In the genomic region with DNA sequence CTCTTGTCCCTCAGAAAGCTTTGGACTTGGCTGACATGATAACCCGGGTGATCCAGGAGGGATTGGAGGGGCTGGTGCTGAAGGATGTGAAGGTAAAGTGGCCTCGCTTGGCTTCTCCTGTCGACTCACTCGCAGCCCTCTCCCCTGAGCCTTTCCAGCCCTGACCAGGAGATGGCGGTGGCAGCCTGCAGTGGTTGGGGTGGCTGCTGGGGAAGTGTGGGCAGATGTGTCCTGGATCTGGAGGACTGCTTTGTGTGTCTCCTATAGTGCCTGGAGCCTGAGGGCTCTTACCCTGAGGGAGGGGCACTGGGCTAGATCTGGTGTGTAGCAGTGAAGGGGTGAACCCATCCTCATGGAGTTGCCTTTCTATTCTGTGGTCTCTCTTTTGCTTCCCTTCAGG, we compare ENCODE assay signal across 8 cellular contexts. TPM values are rescaled to one million over a fixed set of nuclear protein-coding genes. Genes with fewer than 3 reads are reported as not detected.
DNase-seq lines count a peak whose midpoint lies in the region; ATAC-seq, FAIRE-seq and TF ChIP-seq lines count a peak whose summit lies in the region.

No MANE protein-coding gene starts in this region.

- DNase-seq in SIG-M5 treated with dmso at 0.1 percent for 504 hours (lab: John Stamatoyannopoulos, UW; ENCODE audit: unreplicated experiment) (peak; percentile 57), SIG-M5 (lab: John Stamatoyannopoulos, UW) (no peak), NAMALWA (ENCODE audit: low spot score) (peak; percentile 72), bronchial epithelial cell (ENCODE audit: low read depth) (peak; percentile 47), kidney (no peak)
- DNase-seq in activated CD4-positive, CD25-positive, alpha-beta regulatory T cell treated with anti-CD3 and anti-CD28 coated beads, Interleukin-2, amount 50 U/mL, for 16 hours (ENCODE audit: low read depth, low spot score): peak; percentile 57
- peak; percentile 46 to 69 (median 58) for DNase-seq in stimulated activated CD4-positive, alpha-beta T cell treated with anti-CD3 and anti-CD28 coated beads, Interleukin-1b, Interleukin-23, amount 100 ng/mL, for 24 hours (ENCODE audit: low read depth in 4 of 4, low spot score in 1 of 4)

- H3K36me3 ChIP-seq in bronchial epithelial cell (ENCODE audit: control insufficient read depth, insufficient read depth, low read length): peaks cover 22% of the 10 kb centered on the region
- peaks cover 11 to 37% of the 10 kb centered on the region in 2 donors for H3K36me3 ChIP-seq in kidney (ENCODE audit: control insufficient read depth in 1 of 2, insufficient read depth in 2 of 2, low read length in 2 of 2)

- ATAC-seq in GM21717 (IDR thresholded peaks at IDR 0.05; ENCODE audit: unreplicated experiment): no peak

- H3K27ac ChIP-seq in kidney (ENCODE audit: low read depth in 2 of 2, low read length in 2 of 2): peak overlapping the region in 1 of 2 donors; percentile 33

- intact Hi-C loops in kidney (cut with DNase I): loop anchor here (10.0 kb wide), 1 partner anchor 117 kb away; a partner anchor contains a TSS

- FAIRE-seq in bronchial epithelial cell (lab: Jason Lieb, UNC) (no peak), kidney (lab: Jason Lieb, UNC) (no peak)

- H3K4me1 ChIP-seq in kidney (ENCODE audit: control insufficient read depth in 1 of 2, insufficient read depth in 1 of 2, low read depth in 1 of 2, low read length in 2 of 2): peaks cover 9 to 10% of the 10 kb centered on the region in 2 donors

- peak; percentile 95 for TF ChIP-seq CTCF in bronchial epithelial cell (IDR thresholded peaks at IDR 0.05; ENCODE audit: insufficient read depth, low read length, severe bottlenecking)
- TF ChIP-seq CTCF in kidney (IDR thresholded peaks at IDR 0.05; ENCODE audit: borderline replicate concordance, extremely low read depth, insufficient read depth): peak; percentile 68

- no peak overlapping the region for H3K4me3 ChIP-seq in bronchial epithelial cell (ENCODE audit: low read depth, low read length)
- H3K4me3 ChIP-seq in kidney (ENCODE audit: low read length in 2 of 2): no peak overlapping the region

- no peaks in the 10 kb centered on the region for H3K27me3 ChIP-seq in bronchial epithelial cell (ENCODE audit: control insufficient read depth, insufficient read depth, low read length)

- H3K9me3 ChIP-seq in kidney (ENCODE audit: control insufficient read depth in 1 of 2, low read length in 2 of 2): no peaks in the 10 kb centered on the region

- no peak overlapping the region for H3K9ac ChIP-seq in kidney (ENCODE audit: low read length in 2 of 2)

RNA-seq across cellular contexts. Expression of a gene that starts 17.9 kb away (rescaled TPM):
- total RNA-seq in bronchial epithelial cell (39.5 and 44.8 TPM in 2 replicates), kidney (34.1 TPM)
- polyA plus RNA-seq in kidney (ENCODE audit: insufficient read depth, low read depth, low replicate concordance): 7.6 TPM

RNA-seq across cellular contexts. Expression of a gene that starts 36.9 kb away (rescaled TPM):
- 15.3 and 16.9 TPM in 2 replicates for total RNA-seq in bronchial epithelial cell
- total RNA-seq in kidney: 16.8 TPM
- polyA plus RNA-seq in kidney (ENCODE audit: insufficient read depth, low read depth, low replicate concordance): 10.0 TPM

RNA-seq across cellular contexts. Expression of a gene that starts 36.9 kb away (rescaled TPM):
- total RNA-seq in bronchial epithelial cell: 0.51 and 0.79 TPM in 2 replicates
- total RNA-seq in kidney: 2.5 TPM
- polyA plus RNA-seq in kidney (ENCODE audit: insufficient read depth, low read depth, low replicate concordance): 3.9 TPM

Comparison
In these comparisons a context has a peak if more than half of its experiments do, and no peak if none do; other contexts are left out.
1. DNase-seq: peak in SIG-M5 treated with dmso at 0.1 percent for 504 hours (single experiment), NAMALWA (single experiment), activated CD4-positive, CD25-positive, alpha-beta regulatory T cell treated with anti-CD3 and anti-CD28 coated beads, Interleukin-2, amount 50 U/mL, for 16 hours (single experiment), bronchial epithelial cell (single experiment) and stimulated activated CD4-positive, alpha-beta T cell treated with anti-CD3 and anti-CD28 coated beads, Interleukin-1b, Interleukin-23, amount 100 ng/mL, for 24 hours (4 of 4); none in SIG-M5 (single experiment) and kidney (single experiment).